In the genomic region with DNA sequence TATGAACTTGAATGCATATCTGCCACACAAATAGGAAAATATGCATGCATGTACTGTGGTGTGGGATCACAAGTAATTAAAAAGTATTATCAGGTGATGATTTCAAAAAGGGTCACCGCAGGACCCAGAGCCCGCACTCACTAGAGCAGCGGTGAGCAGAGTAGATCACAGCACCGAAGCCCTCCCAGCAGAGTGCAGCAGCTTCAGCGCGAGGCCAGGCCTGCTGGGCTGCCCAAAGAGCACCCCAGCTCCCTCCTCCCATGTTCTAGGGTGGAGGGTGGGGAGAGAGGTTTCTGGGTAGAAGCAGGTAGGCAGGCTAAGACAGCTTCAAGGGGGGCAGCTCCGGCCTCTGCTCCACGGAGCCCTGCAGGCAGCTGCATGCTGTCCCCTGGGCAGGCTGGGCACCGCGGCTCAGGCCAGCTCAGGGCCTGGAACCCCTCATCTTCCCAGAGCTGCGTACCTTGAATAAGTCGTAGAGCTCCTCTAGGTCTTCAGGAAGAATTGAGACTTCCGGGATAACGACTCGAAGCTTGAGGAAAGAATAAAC, we compare ENCODE assay signal across 30 cellular contexts.
"Had no signal": no experiment of that assay in that cellular context is flagged by ENCODE, and none has a peak within 500 bp of the region (broad histone marks: within the 10 kb centered on the region; RNA-seq: fewer than 3 reads in every experiment).

No MANE protein-coding gene starts in this region.

- H3K36me3 Mint-ChIP-seq: activated CD4-positive, alpha-beta memory T cell treated with anti-CD3 and anti-CD28 coated beads for 36 hours; activated naive CD8-positive, alpha-beta T cell treated with anti-CD3 and anti-CD28 coated beads for 36 hours; naive B cell had no signal

- H3K27me3 Mint-ChIP-seq: activated CD4-positive, alpha-beta memory T cell treated with anti-CD3 and anti-CD28 coated beads for 36 hours; activated CD4-positive, alpha-beta T cell treated with anti-CD3 and anti-CD28 coated beads, Interleukin-2, amount 10 ng/mL, durations not matched to agents 24 days and 14 days; activated naive CD8-positive, alpha-beta T cell treated with anti-CD3 and anti-CD28 coated beads for 36 hours; naive B cell; stimulated activated naive B cell treated with anti-CD40 and anti-IgM and Interleukin-4, amounts not matched to agents 10 μg/mL and 1 μg/mL and 100 μg/mL, for 72 hours had no signal

- H3K4me3 ChIP-seq: adrenal gland, body of pancreas, colonic mucosa, gastrocnemius medialis, right atrium auricular region, stomach, thyroid gland, upper lobe of right lung had no signal

- H3K27ac Mint-ChIP-seq: activated CD4-positive, alpha-beta memory T cell treated with anti-CD3 and anti-CD28 coated beads for 36 hours; activated CD4-positive, alpha-beta T cell treated with anti-CD3 and anti-CD28 coated beads, Interleukin-2, amount 10 ng/mL, durations not matched to agents 24 days and 14 days; activated naive CD4-positive, alpha-beta T cell treated with anti-CD3 and anti-CD28 coated beads for 36 hours; activated naive CD8-positive, alpha-beta T cell treated with anti-CD3 and anti-CD28 coated beads for 36 hours; activated T-helper 1 cell treated with anti-CD3 and anti-CD28 coated beads, Interleukin-12 subunit alpha, Interleukin-12 subunit beta, Interleukin-2, Interleukin-4 antibody, amounts not matched to agents 30 ng/mL and 10 ng/mL and 1 ng/mL, durations not matched to agents 14 hours and 24 hours and 36 hours; stimulated activated naive B cell treated with anti-CD40 and anti-IgM and Interleukin-4, amounts not matched to agents 10 μg/mL and 1 μg/mL and 100 μg/mL, for 72 hours; T-helper 2 cell treated with Interferon-gamma antibody and Interleukin-4, amounts not matched to agents 5 μg/mL and 100 μg/mL, for 36 hours had no signal

- H3K27ac ChIP-seq: adrenal gland, body of pancreas, gastrocnemius medialis, right atrium auricular region, thyroid gland, upper lobe of right lung had no signal

- H3K4me1 ChIP-seq: adrenal gland, body of pancreas, gastrocnemius medialis, thyroid gland, upper lobe of right lung had no signal

- H3K4me3 Mint-ChIP-seq: activated CD4-positive, alpha-beta memory T cell treated with anti-CD3 and anti-CD28 coated beads for 36 hours; activated CD4-positive, alpha-beta T cell treated with anti-CD3 and anti-CD28 coated beads, Interleukin-2, amount 10 ng/mL, durations not matched to agents 24 days and 14 days; activated naive CD4-positive, alpha-beta T cell treated with anti-CD3 and anti-CD28 coated beads for 36 hours; activated naive CD8-positive, alpha-beta T cell treated with anti-CD3 and anti-CD28 coated beads for 36 hours; activated T-helper 1 cell treated with anti-CD3 and anti-CD28 coated beads, Interleukin-12 subunit alpha, Interleukin-12 subunit beta, Interleukin-2, Interleukin-4 antibody, amounts not matched to agents 30 ng/mL and 10 ng/mL and 1 ng/mL, durations not matched to agents 14 hours and 24 hours and 36 hours; mesothelial cell of epicardium; naive B cell; stimulated activated naive B cell treated with anti-CD40 and anti-IgM and Interleukin-4, amounts not matched to agents 10 μg/mL and 1 μg/mL and 100 μg/mL, for 72 hours; T-helper 2 cell treated with Interferon-gamma antibody and Interleukin-4, amounts not matched to agents 5 μg/mL and 100 μg/mL, for 36 hours had no signal

- H3K9me3 ChIP-seq: adrenal gland, body of pancreas, colonic mucosa, gastrocnemius medialis, right atrium auricular region, stomach, thyroid gland, upper lobe of right lung had no signal

- H3K9me3 Mint-ChIP-seq: activated CD4-positive, alpha-beta memory T cell treated with anti-CD3 and anti-CD28 coated beads for 36 hours; activated CD4-positive, alpha-beta T cell treated with anti-CD3 and anti-CD28 coated beads, Interleukin-2, amount 10 ng/mL, durations not matched to agents 24 days and 14 days; activated naive CD4-positive, alpha-beta T cell treated with anti-CD3 and anti-CD28 coated beads for 36 hours; activated naive CD8-positive, alpha-beta T cell treated with anti-CD3 and anti-CD28 coated beads for 36 hours; activated T-helper 1 cell treated with anti-CD3 and anti-CD28 coated beads, Interleukin-12 subunit alpha, Interleukin-12 subunit beta, Interleukin-2, Interleukin-4 antibody, amounts not matched to agents 30 ng/mL and 10 ng/mL and 1 ng/mL, durations not matched to agents 14 hours and 24 hours and 36 hours; mesothelial cell of epicardium; naive B cell; stimulated activated naive B cell treated with anti-CD40 and anti-IgM and Interleukin-4, amounts not matched to agents 10 μg/mL and 1 μg/mL and 100 μg/mL, for 72 hours; T-helper 2 cell treated with Interferon-gamma antibody and Interleukin-4, amounts not matched to agents 5 μg/mL and 100 μg/mL, for 36 hours had no signal

- H3K27me3 ChIP-seq: adrenal gland, body of pancreas, colonic mucosa, gastrocnemius medialis, right atrium auricular region, stomach, thyroid gland, upper lobe of right lung had no signal

- DNase-seq: activated CD4-positive, alpha-beta memory T cell treated with anti-CD3 and anti-CD28 coated beads for 36 hours; activated CD4-positive, alpha-beta T cell treated with anti-CD3 and anti-CD28 coated beads, Interleukin-2, amount 10 ng/mL, durations not matched to agents 24 days and 14 days; activated CD4-positive, CD25-positive, alpha-beta regulatory T cell treated with anti-CD3 and anti-CD28 coated beads, Interleukin-2, amount 50 U/mL, for 72 hours; activated CD8-positive, alpha-beta memory T cell treated with anti-CD3 and anti-CD28 coated beads, Interleukin-2, amount 50 U/mL, for 4 hours; activated effector memory CD4-positive, alpha-beta T cell treated with anti-CD3 and anti-CD28 coated beads, Interleukin-2, amount 50 U/mL, for 16 hours; activated naive CD4-positive, alpha-beta T cell treated with anti-CD3 and anti-CD28 coated beads for 36 hours; activated naive CD8-positive, alpha-beta T cell treated with anti-CD3 and anti-CD28 coated beads for 36 hours; activated T-cell treated with anti-CD3 and anti-CD28 coated beads, Interleukin-2, amount 50 U/mL, for 1 hour; aorta; cerebellar nuclear complex; colonic mucosa; effector CD8-positive, alpha-beta T cell; erythroblast; gastrocnemius medialis; hippocampal formation; mammary epithelial cell; naive B cell; nucleus accumbens; stimulated activated CD4-positive, alpha-beta T cell treated with anti-CD3 and anti-CD28 coated beads, Interleukin-15, amount 100 ng/mL, for 24 hours; stimulated activated CD4-positive, alpha-beta T cell treated with anti-CD3 and anti-CD28 coated beads, Interleukin-2, amount 100 ng/mL, for 24 hours; stimulated activated naive B cell treated with anti-CD40 and anti-IgM and Interleukin-4, amounts not matched to agents 10 μg/mL and 1 μg/mL and 100 μg/mL, for 72 hours; stomach; thyroid gland; upper lobe of right lung had no signal

- H3K36me3 ChIP-seq: adrenal gland, colonic mucosa, thyroid gland had no signal

- H3K4me1 Mint-ChIP-seq: activated CD4-positive, alpha-beta T cell treated with anti-CD3 and anti-CD28 coated beads, Interleukin-2, amount 10 ng/mL, durations not matched to agents 24 days and 14 days; activated naive CD8-positive, alpha-beta T cell treated with anti-CD3 and anti-CD28 coated beads for 36 hours; mesothelial cell of epicardium; naive B cell had no signal
